ENCODE assay signal across 14 cellular contexts in genomic region chr7:1694981-1695511, GRCh38. TPM values are rescaled to one million over a fixed set of nuclear protein-coding genes. Genes with fewer than 3 reads are reported as not detected.
DNase-seq lines count a peak whose midpoint lies in the region; ATAC-seq, FAIRE-seq and TF ChIP-seq lines count a peak whose summit lies in the region.
"Had no signal": no experiment of that assay in that cellular context is flagged by ENCODE, and none has a peak within 500 bp of the region (broad histone marks: within the 10 kb centered on the region; RNA-seq: fewer than 3 reads in every experiment).

No MANE protein-coding gene starts in this region.

- H3K27ac ChIP-seq in RWPE2 (ENCODE audit: poor library complexity, severe bottlenecking) (no peak overlapping the region), kidney (ENCODE audit: low read depth in 2 of 2, low read length in 2 of 2) (no peak overlapping the region), substantia nigra (ENCODE audit: low read depth, low read length, poor library complexity, severe bottlenecking) (peak overlapping the region; percentile 31)
- H3K27ac ChIP-seq: GM23248 had no signal

- no peak for ATAC-seq in RWPE2 (ENCODE audit: low read depth)
- ATAC-seq in HG03565 (IDR thresholded peaks at IDR 0.05; ENCODE audit: unreplicated experiment), result no peak

- TF ChIP-seq CTCF in RWPE2 (IDR thresholded peaks at IDR 0.05; ENCODE audit: poor library complexity, severe bottlenecking), result no peak
- no peak for TF ChIP-seq CTCF in kidney (IDR thresholded peaks at IDR 0.05; ENCODE audit: borderline replicate concordance, extremely low read depth, insufficient read depth)

- no peaks in the 10 kb centered on the region for H3K9me3 ChIP-seq in RWPE2 (ENCODE audit: severe bottlenecking)
- H3K9me3 ChIP-seq in kidney (ENCODE audit: control insufficient read depth in 1 of 2, low read length in 2 of 2), result no peaks in the 10 kb centered on the region

- FAIRE-seq in kidney (lab: Jason Lieb, UNC) (no peak), HTR-8/SVneo (lab: Jason Lieb, UNC) (no peak)
- FAIRE-seq: astrocyte had no signal

- intact Hi-C loops in kidney (cut with DNase I), result no loop called here

- no peak overlapping the region for H3K9ac ChIP-seq in kidney (ENCODE audit: low read length in 2 of 2)
- H3K9ac ChIP-seq: GM23248 had no signal

- H3K4me1 ChIP-seq in RWPE2 (ENCODE audit: insufficient read depth, poor library complexity, severe bottlenecking), result no peaks in the 10 kb centered on the region
- peaks cover 7 to 14% of the 10 kb centered on the region in 2 donors for H3K4me1 ChIP-seq in kidney (ENCODE audit: control insufficient read depth in 1 of 2, insufficient read depth in 1 of 2, low read depth in 1 of 2, low read length in 2 of 2)

- peak; percentile 41 for DNase-seq in activated CD8-positive, alpha-beta memory T cell treated with anti-CD3 and anti-CD28 coated beads for 24 hours
- no peak for DNase-seq in activated CD8-positive, alpha-beta memory T cell treated with anti-CD3 and anti-CD28 coated beads, Interleukin-2, amount 50 U/mL, for 4 hours
- DNase-seq in RWPE2 (ENCODE audit: low spot score), result peak; percentile 64
- peak; percentile 62 for DNase-seq in kidney
- no peak for DNase-seq in substantia nigra (lab: John Stamatoyannopoulos, UW)
- no peak for DNase-seq in D341Med (ENCODE audit: low spot score)
- no peak for DNase-seq in HTR-8/SVneo (ENCODE audit: insufficient read length, low spot score)
- DNase-seq: dermis blood vessel endothelial cell; MV-4-11; stimulated activated naive CD4-positive, alpha-beta T cell had no signal

- H3K36me3 ChIP-seq in RWPE2 (ENCODE audit: low read depth) (no peaks in the 10 kb centered on the region), kidney (ENCODE audit: control insufficient read depth in 1 of 2, insufficient read depth in 2 of 2, low read length in 2 of 2) (no peaks in the 10 kb centered on the region)

- H3K27me3 ChIP-seq in RWPE2 (ENCODE audit: insufficient read depth, poor library complexity, severe bottlenecking), result no peaks in the 10 kb centered on the region

- no peak overlapping the region for H3K4me3 ChIP-seq in RWPE2 (ENCODE audit: severe bottlenecking)
- no peak overlapping the region for H3K4me3 ChIP-seq in kidney (ENCODE audit: low read length in 2 of 2)
- H3K4me3 ChIP-seq: GM23248 had no signal

RNA-seq across cellular contexts. Expression of gene ELFN1, which starts 25.0 kb away (rescaled TPM):
- total RNA-seq in kidney, result 3.8 TPM
- 3.5 TPM for polyA plus RNA-seq in kidney (ENCODE audit: insufficient read depth, low read depth, low replicate concordance)
- total RNA-seq: OCI-LY7 had no signal

Comparison
In these comparisons a context has a peak if more than half of its experiments do, and no peak if none do; other contexts are left out.
1. DNase-seq: peak in activated CD8-positive, alpha-beta memory T cell treated with anti-CD3 and anti-CD28 coated beads for 24 hours (single experiment), RWPE2 (single experiment) and kidney (single experiment); none in activated CD8-positive, alpha-beta memory T cell treated with anti-CD3 and anti-CD28 coated beads, Interleukin-2, amount 50 U/mL, for 4 hours (single experiment), substantia nigra (0 of 49), D341Med (single experiment) and HTR-8/SVneo (single experiment).